In the genomic region with DNA sequence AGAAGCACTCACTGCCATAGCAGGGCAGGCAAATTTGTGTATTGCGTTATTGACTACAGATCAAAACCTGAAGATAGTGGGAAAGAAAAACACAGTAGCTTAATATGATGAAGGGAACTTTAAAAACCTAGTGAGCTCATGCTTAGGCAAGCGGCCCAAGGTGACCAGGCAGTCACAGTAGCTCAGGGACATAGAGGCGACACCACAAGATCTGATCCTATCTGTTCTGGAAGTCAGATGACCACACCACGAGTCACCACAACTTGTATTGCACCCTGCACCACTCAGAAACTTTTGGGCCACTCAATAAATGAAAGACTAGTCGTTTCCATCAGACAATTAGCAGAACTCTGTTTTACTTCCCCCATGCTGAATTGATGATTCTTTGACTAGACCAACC, we compare ENCODE assay signal across 14 cellular contexts. TPM values are rescaled to one million over a fixed set of nuclear protein-coding genes. Genes with fewer than 3 reads are reported as not detected.
DNase-seq lines count a peak whose midpoint lies in the region; ATAC-seq and TF ChIP-seq lines count a peak whose summit lies in the region.
"Had no signal": no experiment of that assay in that cellular context is flagged by ENCODE, and none has a peak within 500 bp of the region (broad histone marks: within the 10 kb centered on the region; RNA-seq: fewer than 3 reads in every experiment).

No MANE protein-coding gene starts in this region.

- no TSS peak for BruUV-seq in HCT116 (replicated peaks; lab: Mats Ljungman, UMichigan)

- H3K4me1 Mint-ChIP-seq in activated T-helper 2 cell treated with anti-CD3 and anti-CD28 coated beads, Interferon-gamma antibody, Interleukin-2, Interleukin-4, amounts not matched to agents 10 μg/mL and 5 μg/mL and 100 μg/mL, durations not matched to agents 14 hours and 24 hours and 36 hours (ENCODE audit: low read depth), result peaks cover 58% of the 10 kb centered on the region

- peak overlapping the region in 1 of 11 experiments; percentile 53; a peak in 2 of 22 replicates for H3K27ac ChIP-seq in BLaER1 treated with 17β-estradiol and CSF1 and Interleukin-3, amounts not matched to agents 10 nM and 100 nM
- no peak overlapping the region for H3K27ac ChIP-seq in HCT116 (ENCODE audit: low read depth, low read length)
- H3K27ac ChIP-seq in lung (ENCODE audit: low read depth in 1 of 2, low read length in 1 of 2), result peak overlapping the region; percentile 86
- no peak overlapping the region for H3K27ac ChIP-seq in vagina
- H3K27ac ChIP-seq: BLaER1, parathyroid adenoma, thyroid gland had no signal

- H3K4me2 ChIP-seq in BLaER1 treated with 17β-estradiol and CSF1 and Interleukin-3, amounts not matched to agents 10 nM and 100 nM, result peak overlapping the region in 9 of 11 experiments; percentile 30 to 71 (median 48); a peak in 17 of 22 replicates
- peak overlapping the region; percentile 52 for H3K4me2 ChIP-seq in HCT116 (ENCODE audit: low read length)

- H3K9me3 ChIP-seq in BLaER1 treated with 17β-estradiol and CSF1 and Interleukin-3, amounts not matched to agents 10 nM and 100 nM (replicated peaks in 1 of 11), result peaks cover 10 to 17% (median 15%) of the 10 kb centered on the region in 11 experiments
- H3K9me3 ChIP-seq in HCT116 (ENCODE audit: control insufficient read depth in 1 of 2, insufficient read depth in 1 of 2, low read depth in 1 of 2, low read length in 2 of 2) (no peaks in the 10 kb centered on the region), lung (ENCODE audit: control insufficient read depth in 2 of 2, insufficient read depth in 1 of 2, low read length in 1 of 2) (peaks cover 0 to 3% of the 10 kb centered on the region in 2 donors), vagina (no peaks in the 10 kb centered on the region)
- H3K9me3 ChIP-seq: thyroid gland had no signal

- H3K4me1 ChIP-seq in BLaER1 treated with 17β-estradiol and CSF1 and Interleukin-3, amounts not matched to agents 10 nM and 100 nM, result peaks cover 7 to 14% (median 10%) of the 10 kb centered on the region in 10 experiments; a peak in 16 of 20 replicates
- peaks cover 0 to 30% of the 10 kb centered on the region in 2 experiments; a peak in 3 of 4 replicates for H3K4me1 ChIP-seq in HCT116 (ENCODE audit: control insufficient read depth in 1 of 2, insufficient read depth in 2 of 2, low read length in 2 of 2)
- peaks cover 16 to 39% of the 10 kb centered on the region in 2 donors for H3K4me1 ChIP-seq in lung (ENCODE audit: control insufficient read depth in 2 of 2, insufficient read depth in 2 of 2, low read length in 2 of 2)
- peaks cover 16% of the 10 kb centered on the region for H3K4me1 ChIP-seq in vagina

- DNase-seq in HCT116 (ENCODE audit: low read depth, low spot score), result no peak
- DNase-seq in activated T-helper 2 cell treated with anti-CD3 and anti-CD28 coated beads, Interferon-gamma antibody, Interleukin-2, Interleukin-4, amounts not matched to agents 10 μg/mL and 5 μg/mL and 100 μg/mL, durations not matched to agents 14 hours and 24 hours and 36 hours (ENCODE audit: low spot score), result no peak
- DNase-seq in lung (ENCODE audit: low spot score), result no peak
- no peak for DNase-seq in vagina (ENCODE audit: extremely low spot score in 2 of 2)
- DNase-seq in NCI-H2081 treated with DMSO at 0.1 percent for 48 hours (lab: John Stamatoyannopoulos, UW), result no peak
- DNase-seq: mammary epithelial cell, NCI-H1930, PC-3, thyroid gland had no signal

- no peaks in the 10 kb centered on the region for H3K36me3 ChIP-seq in BLaER1 treated with 17β-estradiol and CSF1 and Interleukin-3, amounts not matched to agents 10 nM and 100 nM
- H3K36me3 ChIP-seq in HCT116 (ENCODE audit: control insufficient read depth in 1 of 2, insufficient read depth in 2 of 2, low read length in 2 of 2), result no peaks in the 10 kb centered on the region
- H3K36me3 ChIP-seq in lung (ENCODE audit: control insufficient read depth in 2 of 2, insufficient read depth in 2 of 2, low read length in 2 of 2), result no peaks in the 10 kb centered on the region
- H3K36me3 ChIP-seq in vagina, result no peaks in the 10 kb centered on the region
- H3K36me3 ChIP-seq: BLaER1, thyroid gland had no signal

- no peaks in the 10 kb centered on the region for H3K36me3 Mint-ChIP-seq in activated T-helper 2 cell treated with anti-CD3 and anti-CD28 coated beads, Interferon-gamma antibody, Interleukin-2, Interleukin-4, amounts not matched to agents 10 μg/mL and 5 μg/mL and 100 μg/mL, durations not matched to agents 14 hours and 24 hours and 36 hours (ENCODE audit: low read depth)

- no peak overlapping the region for H2AFZ ChIP-seq in HCT116 (ENCODE audit: low read depth, low read length, poor library complexity, severe bottlenecking)
- H2AFZ ChIP-seq: parathyroid adenoma had no signal

- TF ChIP-seq CTCF in HCT116 (IDR thresholded peaks at IDR 0.05 in 2 of 3, conservative IDR thresholded peaks at IDR 0.05 in 1 of 3; ENCODE audit: borderline replicate concordance in 1 of 3, insufficient read depth in 1 of 3, low read depth in 2 of 3, low read length in 2 of 3), result no peak
- no peak for TF ChIP-seq CTCF in lung (IDR thresholded peaks at IDR 0.05; ENCODE audit: control extremely low read depth, extremely low read depth)
- TF ChIP-seq CTCF in vagina (IDR thresholded peaks at IDR 0.05), result no peak

- H3K4me3 ChIP-seq in BLaER1 treated with 17β-estradiol and CSF1 and Interleukin-3, amounts not matched to agents 10 nM and 100 nM, result no peak overlapping the region
- H3K4me3 ChIP-seq in HCT116 (replicated peaks in 1 of 2; ENCODE audit: low read depth in 1 of 2, low read length in 2 of 2) (peak overlapping the region in 1 of 2 experiments; percentile 27; a peak in 1 of 4 replicates), lung (no peak overlapping the region), vagina (no peak overlapping the region)
- H3K4me3 ChIP-seq: BLaER1, thyroid gland had no signal

- TF ChIP-seq POLR2A in HCT116 (IDR thresholded peaks at IDR 0.05; ENCODE audit: borderline replicate concordance, extremely low read depth, insufficient read depth, insufficient read length) (no peak), vagina (IDR thresholded peaks at IDR 0.05) (no peak)

- no peaks in the 10 kb centered on the region for H3K9me3 Mint-ChIP-seq in activated T-helper 2 cell treated with anti-CD3 and anti-CD28 coated beads, Interferon-gamma antibody, Interleukin-2, Interleukin-4, amounts not matched to agents 10 μg/mL and 5 μg/mL and 100 μg/mL, durations not matched to agents 14 hours and 24 hours and 36 hours

- no peak overlapping the region for H3K4me3 Mint-ChIP-seq in activated T-helper 2 cell treated with anti-CD3 and anti-CD28 coated beads, Interferon-gamma antibody, Interleukin-2, Interleukin-4, amounts not matched to agents 10 μg/mL and 5 μg/mL and 100 μg/mL, durations not matched to agents 14 hours and 24 hours and 36 hours (ENCODE audit: low read depth)

- intact Hi-C loops in HCT116 (cut with micrococcal nuclease), result no loop called here
- intact Hi-C loops in activated T-helper 2 cell treated with anti-CD3 and anti-CD28 coated beads, Interferon-gamma antibody, Interleukin-2, Interleukin-4, amounts not matched to agents 10 μg/mL and 5 μg/mL and 100 μg/mL, durations not matched to agents 14 hours and 24 hours and 36 hours (cut with micrococcal nuclease), result loop anchor here (1.0 to 10.0 kb wide), 13 partner anchors 12 to 1356 kb away; a partner anchor contains a TSS
- intact Hi-C loops in vagina (cut with DNase I), result no loop called here

- CTCF ChIA-PET in HCT116 (lab: Charles Lee), result no interaction called here

- POLR2A ChIA-PET in HCT116 (lab: Charles Lee), result no interaction called here

- ATAC-seq in HCT116 (0 out of 2 replicates have a peak, but pooled peaks have one; percentile 11), lung (ENCODE audit: insufficient read depth, low FRiP score) (no peak), GM18868 (IDR thresholded peaks at IDR 0.05; ENCODE audit: unreplicated experiment) (no peak), HG03159 (IDR thresholded peaks at IDR 0.05; ENCODE audit: unreplicated experiment) (no peak)
- ATAC-seq: PC-3 had no signal

- no peaks in the 10 kb centered on the region for H3K79me2 ChIP-seq in HCT116 (ENCODE audit: insufficient read depth, low read length)
- H3K79me2 ChIP-seq: parathyroid adenoma had no signal

- peak overlapping the region; percentile 80 for H3K27ac Mint-ChIP-seq in activated T-helper 2 cell treated with anti-CD3 and anti-CD28 coated beads, Interferon-gamma antibody, Interleukin-2, Interleukin-4, amounts not matched to agents 10 μg/mL and 5 μg/mL and 100 μg/mL, durations not matched to agents 14 hours and 24 hours and 36 hours

- 0 out of 22 replicates have a peak, but pooled peaks cover 0 to 5% (median 0%) of the 10 kb centered on the region in 11 experiments for H3K27me3 ChIP-seq in BLaER1 treated with 17β-estradiol and CSF1 and Interleukin-3, amounts not matched to agents 10 nM and 100 nM
- H3K27me3 ChIP-seq in HCT116 (ENCODE audit: insufficient read depth, low read length) (peaks cover 8% of the 10 kb centered on the region; the same call in 1 of the 2 replicates), lung (ENCODE audit: control insufficient read depth, insufficient read depth) (no peaks in the 10 kb centered on the region), vagina (no peaks in the 10 kb centered on the region)
- H3K27me3 ChIP-seq: BLaER1, thyroid gland had no signal

- H3K9ac ChIP-seq in BLaER1 treated with 17β-estradiol and CSF1 and Interleukin-3, amounts not matched to agents 10 nM and 100 nM, result no peak overlapping the region
- H3K9ac ChIP-seq in HCT116 (ENCODE audit: low read length), result no peak overlapping the region
- H3K9ac ChIP-seq: BLaER1, parathyroid adenoma had no signal

- no peaks in the 10 kb centered on the region for H4K20me1 ChIP-seq in BLaER1 treated with 17β-estradiol and CSF1 and Interleukin-3, amounts not matched to agents 10 nM and 100 nM
- H4K20me1 ChIP-seq in HCT116 (ENCODE audit: insufficient read depth), result no peaks in the 10 kb centered on the region
- H4K20me1 ChIP-seq: BLaER1 had no signal

- peaks cover 24% of the 10 kb centered on the region for H3K27me3 Mint-ChIP-seq in activated T-helper 2 cell treated with anti-CD3 and anti-CD28 coated beads, Interferon-gamma antibody, Interleukin-2, Interleukin-4, amounts not matched to agents 10 μg/mL and 5 μg/mL and 100 μg/mL, durations not matched to agents 14 hours and 24 hours and 36 hours (ENCODE audit: low read depth)

- RAD21 ChIA-PET in HCT116 (lab: Charles Lee; ENCODE audit: low non-redundant PET in 1 of 2, low total read pairs in 2 of 2, uncharacterized antibody in 2 of 2, unreplicated experiment in 2 of 2), result no interaction called here

- 78 to 87% methylated on average over 5 of the region's 5 CpGs for WGBS in lung, 2 donors

- no peaks in the 10 kb centered on the region for H3K9me2 ChIP-seq in HCT116 (ENCODE audit: insufficient read depth)

- TF ChIP-seq RAD21 in HCT116 (IDR thresholded peaks at IDR 0.05; ENCODE audit: low read depth), result no peak

TF ChIP-seq in HCT116, 20 proteins besides CTCF, POLR2A, EP300 and RAD21 (continues in another document):
- TF ChIP-seq EGR1 (IDR thresholded peaks at IDR 0.05; ENCODE audit: low read depth) (no peak), FOSL1 (IDR thresholded peaks at IDR 0.05; ENCODE audit: low read depth) (0 out of 2 replicates have a peak, but pooled peaks have one; percentile 5)

RNA-seq across cellular contexts. Expression of a gene that starts 4.9 kb away (rescaled TPM):
- total RNA-seq in HCT116 (2021; ENCODE audit: unreplicated experiment) (0.20 TPM), lung (10 to 100 TPM; 65.4 to 92.3 TPM), vagina (3.4 TPM)
- 0.12 and 0.38 TPM in 2 replicates for polyA plus RNA-seq in HCT116 (2012)
- total RNA-seq in activated T-helper 2 cell treated with anti-CD3 and anti-CD28 coated beads, Interferon-gamma antibody, Interleukin-2, Interleukin-4, amounts not matched to agents 10 μg/mL and 5 μg/mL and 100 μg/mL, durations not matched to agents 14 hours and 24 hours and 36 hours, result 3.0 and 3.8 TPM in 2 replicates
- polyA plus RNA-seq in lung, result 10 to 100 TPM; 14.8 to 16.0 TPM
- total RNA-seq: mammary epithelial cell, PC-3 had no signal
- polyA plus RNA-seq: mammary epithelial cell had no signal

Comparison
In these comparisons a context has a peak if more than half of its experiments do, and no peak if none do; other contexts are left out.
1. H3K27ac ChIP-seq: peak in lung (2 of 2); none in HCT116 (single experiment) and vagina (single experiment).
2. RNA of a gene that starts 4.9 kb away (total RNA-seq): 65.4 to 92.3 TPM in lung; 3.0 to 3.8 TPM in activated T-helper 2 cell treated with anti-CD3 and anti-CD28 coated beads, Interferon-gamma antibody, Interleukin-2, Interleukin-4, amounts not matched to agents 10 μg/mL and 5 μg/mL and 100 μg/mL, durations not matched to agents 14 hours and 24 hours and 36 hours, 3.4 TPM in vagina (single experiment) and 0.20 TPM in HCT116 (single experiment); every median in the first group is over 10 times any median in the second.